ENCODE assay signal across 8 cellular contexts in the genomic region with DNA sequence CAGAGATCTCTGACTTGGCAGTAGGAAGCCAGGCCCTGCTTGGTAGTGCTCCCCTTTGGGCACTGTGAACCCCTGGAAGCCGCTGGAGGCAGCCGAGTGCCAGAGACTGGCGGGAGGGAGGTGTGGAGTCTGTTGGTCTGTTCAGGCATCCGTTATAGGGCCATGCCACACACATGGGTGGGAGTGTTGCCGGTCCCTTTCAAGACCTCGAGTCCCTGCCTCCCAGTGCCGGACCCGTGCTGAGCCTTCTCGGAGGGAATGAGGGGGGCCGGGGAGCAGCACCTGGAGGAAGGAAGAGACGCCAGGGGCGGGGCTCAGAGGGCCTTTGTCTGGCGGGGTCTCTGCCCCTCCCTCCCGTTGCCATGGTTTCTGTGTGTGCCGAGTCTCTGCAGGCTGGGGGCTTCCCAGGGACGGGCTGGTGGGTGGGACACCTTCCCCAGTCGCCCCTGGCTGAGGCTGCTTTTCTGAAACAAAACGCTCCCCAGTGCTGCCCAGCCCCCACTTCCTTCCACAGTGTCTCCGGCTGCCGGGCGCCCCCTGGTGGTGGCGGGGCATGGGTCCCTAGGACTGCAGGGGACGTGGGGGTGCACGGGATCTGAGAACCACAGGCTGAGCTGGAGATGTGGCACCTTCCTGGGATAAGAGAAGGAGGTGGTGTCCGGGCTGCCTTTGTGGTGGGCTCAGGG. TPM values are rescaled to one million over a fixed set of nuclear protein-coding genes. Genes with fewer than 3 reads are reported as not detected.
DNase-seq lines count a peak whose midpoint lies in the region; ATAC-seq, FAIRE-seq and TF ChIP-seq lines count a peak whose summit lies in the region.

No MANE protein-coding gene starts in this region.

- peak overlapping the region; percentile 55 for H3K4me3 Mint-ChIP-seq in MCF 10A (ENCODE audit: unreplicated experiment)

- H3K9me3 ChIP-seq in WERI-Rb-1 (ENCODE audit: severe bottlenecking), result no peaks in the 10 kb centered on the region

- no peaks in the 10 kb centered on the region for H3K27me3 ChIP-seq in WERI-Rb-1 (ENCODE audit: insufficient read depth, low read depth, severe bottlenecking)

- peaks cover 12% of the 10 kb centered on the region for H3K36me3 ChIP-seq in WERI-Rb-1

- H3K4me1 Mint-ChIP-seq in MCF 10A (ENCODE audit: insufficient read depth, unreplicated experiment), result peaks cover 54% of the 10 kb centered on the region

- H3K4me3 ChIP-seq in WERI-Rb-1 (ENCODE audit: low read depth, low read length), result peak overlapping the region; percentile 42

- no TSS peak for BruUV-seq in MCF 10A (replicated peaks; lab: Mats Ljungman, UMichigan)

- TF ChIP-seq POLR2A in GM12891 (IDR thresholded peaks at IDR 0.05; ENCODE audit: low read depth, low read length), result no peak

- H3K27ac Mint-ChIP-seq in MCF 10A (ENCODE audit: low read depth, unreplicated experiment), result peak overlapping the region; percentile 91

- intact Hi-C loops in MCF 10A (cut with micrococcal nuclease), result loop anchor here (1.0 kb wide), 3 partner anchors 10 to 27 kb away; a partner anchor contains a TSS

- ATAC-seq in HG02759 (IDR thresholded peaks at IDR 0.05; ENCODE audit: unreplicated experiment), result peak; percentile 76

- TF ChIP-seq CTCF in WERI-Rb-1 (IDR thresholded peaks at IDR 0.05; ENCODE audit: low read depth, low read length) (peak; percentile 90), MCF 10A (IDR thresholded peaks at IDR 0.05; ENCODE audit: unreplicated experiment) (peak; percentile 98)

- peak overlapping the region; percentile 85 for H3K27ac ChIP-seq in WERI-Rb-1

- POLR2A ChIA-PET in MCF 10A (lab: Yijun Ruan, JAX), result interaction anchor here (0.7 to 4.6 kb wide), 10 partner anchors 9 to 115 kb away, joined by 3 to 102 read pairs (median 4); a partner anchor contains a TSS

- peaks cover 11% of the 10 kb centered on the region for H3K36me3 Mint-ChIP-seq in MCF 10A (ENCODE audit: insufficient read depth, unreplicated experiment)

- H3K27me3 Mint-ChIP-seq in MCF 10A (ENCODE audit: insufficient read depth, unreplicated experiment), result no peaks in the 10 kb centered on the region

- H3K9me3 Mint-ChIP-seq in MCF 10A (ENCODE audit: unreplicated experiment), result no peaks in the 10 kb centered on the region

- DNase-seq in GM12891 (ENCODE audit: insufficient read length, low spot score) (peak; percentile 90), NCI-H1930 (lab: John Stamatoyannopoulos, UW) (peak; percentile 61 to 77), WERI-Rb-1 (peak; percentile 92), MCF 10A (ENCODE audit: unreplicated experiment) (peak; percentile 91), inferior parietal cortex (ENCODE audit: extremely low spot score) (peak; percentile 88), smooth muscle cell of the brain vasculature (ENCODE audit: low read depth, low spot score) (peak; percentile 82), HPDE6-E6E7 (ENCODE audit: extremely low spot score) (no peak)

- CTCF ChIA-PET in MCF 10A (lab: Yijun Ruan, JAX), result interaction anchor here (0.5 to 5.8 kb wide), 35 partner anchors 9 to 683 kb away, joined by 3 to 107 read pairs (median 4); a partner anchor contains a TSS

- peak; percentile 82 for FAIRE-seq in GM12891 (lab: Jason Lieb, UNC)

TF ChIP-seq in GM12891, 5 proteins besides CTCF, POLR2A, EP300 and RAD21:
- no peak for TF ChIP-seq PAX5 (IDR thresholded peaks at IDR 0.05; ENCODE audit: insufficient read depth, low read length, severe bottlenecking)
- TF ChIP-seq SPI1 (IDR thresholded peaks at IDR 0.05; ENCODE audit: low read depth, low read length), result peak; percentile 60
TF ChIP-seq in GM12891: peak in this region for 1.

RNA-seq across cellular contexts. Expression of a gene that starts 10.0 kb away (rescaled TPM):
- polyA plus RNA-seq in GM12891 (2012; ENCODE audit: low read depth, missing spikeins), result 177 TPM
- total RNA-seq in MCF 10A (2022), result 122 and 123 TPM in 2 replicates

RNA-seq across cellular contexts. Expression of a gene that starts 23.0 kb away (rescaled TPM):
- 0.35 TPM for polyA plus RNA-seq in GM12891 (2012; ENCODE audit: low read depth, missing spikeins)
- 7.6 and 12.5 TPM in 2 replicates for total RNA-seq in MCF 10A (2022)

RNA-seq across cellular contexts. Expression of a gene that starts 32.9 kb away (rescaled TPM):
- not detected for polyA plus RNA-seq in GM12891 (2012; ENCODE audit: low read depth, missing spikeins)
- total RNA-seq in MCF 10A (2022), result 0.20 TPM in 1 of 2 replicates, not detected in the other

RNA-seq across cellular contexts. Expression of a gene that starts 40.9 kb away (rescaled TPM):
- not detected for polyA plus RNA-seq in GM12891 (2012; ENCODE audit: low read depth, missing spikeins)
- not detected in 2 replicates for total RNA-seq in MCF 10A (2022)

RNA-seq across cellular contexts. Expression of a gene that starts 46.3 kb away (rescaled TPM):
- polyA plus RNA-seq in GM12891 (2012; ENCODE audit: low read depth, missing spikeins), result 42.6 TPM
- total RNA-seq in MCF 10A (2022), result 135 and 182 TPM in 2 replicates
